9 cellular contexts compared by ENCODE assay signal in the genomic region with DNA sequence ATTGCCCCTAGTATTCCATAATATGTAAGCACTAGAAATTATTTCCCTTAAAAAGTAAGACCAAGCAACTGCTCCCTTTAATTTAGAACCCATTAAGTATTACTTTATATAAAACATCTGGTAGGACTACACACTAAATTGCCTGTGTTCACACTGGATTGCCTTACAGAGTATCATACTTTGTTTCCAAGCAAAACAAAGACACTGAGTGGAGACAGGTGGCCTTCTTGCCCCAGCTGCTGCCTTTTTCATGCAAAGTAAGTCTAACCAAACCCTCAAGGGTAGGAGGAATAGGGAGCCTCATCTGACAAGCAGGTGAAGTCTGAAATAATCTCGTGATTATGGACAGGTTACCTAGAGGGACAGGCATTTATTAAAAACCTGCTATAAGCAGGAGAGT.
DNase-seq lines count a peak whose midpoint lies in the region; ATAC-seq, FAIRE-seq and TF ChIP-seq lines count a peak whose summit lies in the region.
"Had no signal": no experiment of that assay in that cellular context is flagged by ENCODE, and none has a peak within 500 bp of the region (broad histone marks: within the 10 kb centered on the region; RNA-seq: fewer than 3 reads in every experiment).

No MANE protein-coding gene starts in this region.

- POLR2A ChIA-PET in PC-9 (lab: Charles Lee; ENCODE audit: unreplicated experiment): no interaction called here

- no peak for TF ChIP-seq POLR2A in body of pancreas (IDR thresholded peaks at IDR 0.05)

- intact Hi-C loops in body of pancreas (cut with DNase I): loop anchor here (10.0 kb wide), 1 partner anchor 645 kb away; no protein-coding TSS in a partner anchor
- intact Hi-C loops in PC-9 (cut with micrococcal nuclease; ENCODE audit: unreplicated experiment): no loop called here

- H3F3A ChIP-seq in PC-9 (ENCODE audit: insufficient read depth, low read depth): no peaks in the 10 kb centered on the region

- no peak for TF ChIP-seq CTCF in body of pancreas (IDR thresholded peaks at IDR 0.05)
- no peak for TF ChIP-seq CTCF in PC-9 (conservative IDR thresholded peaks at IDR 0.05)

- H3K27me3 ChIP-seq in body of pancreas (no peaks in the 10 kb centered on the region), PC-9 (ENCODE audit: insufficient read depth, low read depth) (no peaks in the 10 kb centered on the region)

- H3K27ac ChIP-seq in body of pancreas: no peak overlapping the region
- H3K27ac ChIP-seq in PC-9: no peak overlapping the region

- WGBS in body of pancreas, 2 donors: 20 to 53% methylated on average over 1 of the region's 1 CpG

- ATAC-seq in GM21367 (IDR thresholded peaks at IDR 0.05; ENCODE audit: unreplicated experiment) (peak; percentile 81), HG03135 (IDR thresholded peaks at IDR 0.05; ENCODE audit: unreplicated experiment) (peak; percentile 86), body of pancreas (no peak)

- CTCF ChIA-PET in PC-9 (lab: Charles Lee): no interaction called here

- no peak overlapping the region for H3K4me2 ChIP-seq in PC-9

- no peaks in the 10 kb centered on the region for H3K4me1 ChIP-seq in body of pancreas
- no peaks in the 10 kb centered on the region for H3K4me1 ChIP-seq in PC-9 (replicated peaks; ENCODE audit: insufficient read depth)

- no peaks in the 10 kb centered on the region for H3K9me2 ChIP-seq in PC-9 (ENCODE audit: insufficient read depth)

- H3K9me3 ChIP-seq in body of pancreas (no peaks in the 10 kb centered on the region), PC-9 (ENCODE audit: insufficient read depth, low read depth) (no peaks in the 10 kb centered on the region)

- H4K20me1 ChIP-seq in PC-9 (ENCODE audit: insufficient read depth): no peaks in the 10 kb centered on the region

- H2AFZ ChIP-seq in PC-9: no peak overlapping the region

- H3K36me3 ChIP-seq in body of pancreas (replicated peaks in 1 of 2; ENCODE audit: insufficient read depth in 1 of 2, low read depth in 2 of 2): no peaks in the 10 kb centered on the region
- H3K36me3 ChIP-seq in PC-9 (ENCODE audit: low read depth): no peaks in the 10 kb centered on the region

- no TSS peak for BruUV-seq in PC-9 (replicated peaks; lab: Mats Ljungman, UMichigan)

- DNase-seq in DMS 273 (lab: John Stamatoyannopoulos, UW; ENCODE audit: unreplicated experiment) (peak; percentile 81), NCI-H2196 treated with DMSO at 0.1 percent for 48 hours (lab: John Stamatoyannopoulos, UW; ENCODE audit: unreplicated experiment) (peak; percentile 48), body of pancreas (no peak), frontal cortex (ENCODE audit: low spot score in 2 of 2) (no peak), hypothalamus (lab: John Stamatoyannopoulos, UW) (no peak), PC-9 (no peak)
- DNase-seq: activated B cell treated with CpG ODN at 0.5 μM for 24 hours had no signal

- no peak for FAIRE-seq in frontal cortex (lab: Jason Lieb, UNC)

- no peak overlapping the region for H3K4me3 ChIP-seq in body of pancreas
- no peak overlapping the region for H3K4me3 ChIP-seq in PC-9

- no peaks in the 10 kb centered on the region for H3K79me2 ChIP-seq in PC-9 (ENCODE audit: low read depth)

Comparison
In these comparisons a context has a peak if more than half of its experiments do, and no peak if none do; other contexts are left out.
1. DNase-seq: peak in DMS 273 (single experiment) and NCI-H2196 treated with DMSO at 0.1 percent for 48 hours (single experiment); none in body of pancreas (0 of 4), frontal cortex (0 of 2), hypothalamus (0 of 51) and PC-9 (0 of 2).